Comparison of ENCODE assay signal across 1 cellular context in genomic region chr7:143375298-143376034, GRCh38.
TF ChIP-seq lines count a peak whose summit lies in the region.

No MANE protein-coding gene starts in this region.

TF ChIP-seq in endothelial cell of umbilical vein, 7 proteins besides CTCF, POLR2A, EP300 and RAD21:
- no peak for TF ChIP-seq MAX (IDR thresholded peaks at IDR 0.05; ENCODE audit: insufficient read depth, insufficient read length)
- TF ChIP-seq MYC (IDR thresholded peaks at IDR 0.05; ENCODE audit: low read depth, low read length): no peak
- TF ChIP-seq JUN (IDR thresholded peaks at IDR 0.05; ENCODE audit: borderline replicate concordance, insufficient read depth, insufficient read length, low read depth): peak; percentile 5
- no peak for TF ChIP-seq GATA2 (IDR thresholded peaks at IDR 0.05; ENCODE audit: insufficient read depth, insufficient read length, low read depth, low read length)
- TF ChIP-seq POLR2AphosphoS5 (IDR thresholded peaks at IDR 0.05; ENCODE audit: insufficient read depth, low read depth, low read length): no peak
- TF ChIP-seq FOS (IDR thresholded peaks at IDR 0.05; ENCODE audit: borderline replicate concordance, insufficient read depth, low read length): peak; percentile 34
- TF ChIP-seq EZH2 (IDR thresholded peaks at IDR 0.05; ENCODE audit: borderline replicate concordance, low read depth, low read length, severe bottlenecking): no peak
